8 cellular contexts compared by ENCODE assay signal in the genomic region with DNA sequence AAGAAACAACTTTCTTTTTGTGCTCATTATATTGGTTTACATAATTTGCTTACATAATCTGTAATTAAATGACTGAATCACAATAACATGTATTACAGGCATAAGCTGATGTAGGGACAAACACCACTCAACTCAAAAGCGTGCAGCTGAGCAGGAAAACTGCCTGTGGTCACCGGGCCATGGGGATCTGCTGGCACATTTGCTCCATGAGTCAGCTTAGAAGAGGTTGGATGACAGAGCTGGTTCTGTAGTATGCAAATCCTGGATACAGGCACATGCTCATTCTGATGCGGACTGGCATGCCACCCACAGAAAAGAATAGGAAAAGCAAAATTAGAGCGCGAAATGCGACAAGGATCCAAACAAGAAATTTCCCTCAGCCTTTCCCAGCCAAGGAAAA.
DNase-seq lines count a peak whose midpoint lies in the region; ATAC-seq, FAIRE-seq and TF ChIP-seq lines count a peak whose summit lies in the region.

No MANE protein-coding gene starts in this region.

- H3K27ac ChIP-seq in foreskin keratinocyte: no peak overlapping the region

- H3K4me1 ChIP-seq in foreskin keratinocyte: peaks cover 6% of the 10 kb centered on the region

- FAIRE-seq in GM12891 (lab: Jason Lieb, UNC): no peak

- peak; percentile 25 for DNase-seq in stimulated activated CD4-positive, alpha-beta T cell treated with anti-CD3 and anti-CD28 coated beads, Interleukin-15, amount 100 ng/mL, for 24 hours
- no peak for DNase-seq in stimulated activated CD4-positive, alpha-beta T cell treated with anti-CD3 and anti-CD28 coated beads, Interleukin-12 subunit alpha, Interleukin-12 subunit beta, amount 100 ng/mL, for 4 hours
- DNase-seq in SW 1271 (lab: John Stamatoyannopoulos, UW) (peak; percentile 34 to 76), foreskin keratinocyte (peak; percentile 70 to 83), smooth muscle cell of the brain vasculature (ENCODE audit: low read depth, low spot score) (peak; percentile 76), NOMO-1 (lab: John Stamatoyannopoulos, UW; ENCODE audit: unreplicated experiment in 2 of 2) (no peak), GM12891 (ENCODE audit: insufficient read length, low spot score) (no peak)

- H3K27me3 ChIP-seq in foreskin keratinocyte: no peaks in the 10 kb centered on the region

- ATAC-seq in foreskin keratinocyte (peak; percentile 90), HG02870 (IDR thresholded peaks at IDR 0.05; ENCODE audit: unreplicated experiment) (no peak)

- TF ChIP-seq CTCF in foreskin keratinocyte (conservative IDR thresholded peaks at IDR 0.05): peak; percentile 15

- no peak for TF ChIP-seq POLR2A in GM12891 (IDR thresholded peaks at IDR 0.05; ENCODE audit: low read depth, low read length)

TF ChIP-seq in GM12891, 5 proteins besides CTCF, POLR2A, EP300 and RAD21:
- TF ChIP-seq SPI1 (IDR thresholded peaks at IDR 0.05; ENCODE audit: low read depth, low read length): no peak
- TF ChIP-seq PAX5 (IDR thresholded peaks at IDR 0.05; ENCODE audit: insufficient read depth, low read length, severe bottlenecking): no peak
- TF ChIP-seq POU2F2 (IDR thresholded peaks at IDR 0.05; ENCODE audit: low read depth, low read length): no peak
- no peak for TF ChIP-seq POLR2AphosphoS5 (IDR thresholded peaks at IDR 0.05; ENCODE audit: low read depth, low read length)
- no peak for TF ChIP-seq TAF1 (IDR thresholded peaks at IDR 0.05; ENCODE audit: low read depth, low read length)

Comparison
In these comparisons a context has a peak if more than half of its experiments do, and no peak if none do; other contexts are left out.
1. DNase-seq: peak in stimulated activated CD4-positive, alpha-beta T cell treated with anti-CD3 and anti-CD28 coated beads, Interleukin-15, amount 100 ng/mL, for 24 hours (single experiment), SW 1271 (2 of 2), foreskin keratinocyte (2 of 2) and smooth muscle cell of the brain vasculature (single experiment); none in stimulated activated CD4-positive, alpha-beta T cell treated with anti-CD3 and anti-CD28 coated beads, Interleukin-12 subunit alpha, Interleukin-12 subunit beta, amount 100 ng/mL, for 4 hours (single experiment), NOMO-1 (0 of 2) and GM12891 (single experiment).